In the genomic region with DNA sequence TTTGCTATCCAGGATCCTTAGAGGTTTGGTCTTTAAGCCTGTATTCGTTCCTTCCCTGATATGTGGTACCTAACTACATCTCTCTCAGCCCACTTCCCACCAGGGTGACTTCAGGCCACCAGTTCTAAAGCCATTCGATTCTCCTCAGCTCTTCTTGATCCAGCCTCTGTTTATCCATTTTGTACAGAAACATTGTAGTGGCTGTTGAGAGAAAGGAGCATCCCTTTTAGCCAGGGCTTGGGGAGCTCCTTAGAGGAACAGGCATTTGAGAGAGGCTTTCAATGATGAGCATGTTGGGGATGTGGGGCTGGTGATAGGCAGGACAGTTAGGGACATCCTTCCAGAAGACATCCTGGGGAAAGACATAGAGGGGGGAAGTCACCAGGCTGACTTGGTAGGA, we compare ENCODE assay signal across 1 cellular context.
TF ChIP-seq lines count a peak whose summit lies in the region.

No MANE protein-coding gene starts in this region.

TF ChIP-seq in HEK293T, 16 proteins besides CTCF, POLR2A, EP300 and RAD21:
- TF ChIP-seq FOXM1 (IDR thresholded peaks at IDR 0.05; ENCODE audit: borderline replicate concordance) (no peak), SP1 (IDR thresholded peaks at IDR 0.05) (no peak), NFRKB (IDR thresholded peaks at IDR 0.05) (no peak), L3MBTL2 (conservative IDR thresholded peaks at IDR 0.05) (no peak), ARNT (IDR thresholded peaks at IDR 0.05) (no peak), ELF4 (IDR thresholded peaks at IDR 0.05) (no peak), CTBP1 (IDR thresholded peaks at IDR 0.05; ENCODE audit: borderline replicate concordance) (no peak), LEF1 (IDR thresholded peaks at IDR 0.05; ENCODE audit: borderline replicate concordance) (no peak)
